Comparison of ENCODE assay signal across 18 cellular contexts in genomic region chr15:70415330-70415884, GRCh38.
DNase-seq lines count a peak whose midpoint lies in the region; ATAC-seq lines count a peak whose summit lies in the region.
"Had no signal": no experiment of that assay in that cellular context is flagged by ENCODE, and none has a peak within 500 bp of the region (broad histone marks: within the 10 kb centered on the region; RNA-seq: fewer than 3 reads in every experiment).

No MANE protein-coding gene starts in this region.

- ATAC-seq in left colon, result peak; percentile 83
- ATAC-seq in GM19452 (IDR thresholded peaks at IDR 0.05; ENCODE audit: unreplicated experiment), result no peak
- ATAC-seq in GM19397 (IDR thresholded peaks at IDR 0.05; ENCODE audit: unreplicated experiment), result no peak
- ATAC-seq: activated naive CD8-positive, alpha-beta T cell treated with anti-CD3 and anti-CD28 coated beads, Interleukin-2, amount 50 U/mL, for 24 hours; CD8-positive, alpha-beta T cell; lower lobe of right lung; pancreas had no signal

- intact Hi-C loops in left colon (cut with DNase I, micrococcal nuclease), result no loop called here

- peak; percentile 29 for DNase-seq in DMS153 treated with DMSO at 0.1 percent for 48 hours (lab: John Stamatoyannopoulos, UW; ENCODE audit: unreplicated experiment)
- DNase-seq in NCI-H1092 (lab: John Stamatoyannopoulos, UW), result peak; percentile 3
- peak; percentile 73 for DNase-seq in NCI-H2171 treated with DMSO at 0.1 percent for 48 hours (lab: John Stamatoyannopoulos, UW)
- peak; percentile 35 to 40 for DNase-seq in left colon
- DNase-seq in effector CD8-positive, alpha-beta T cell (lab: John Stamatoyannopoulos, UW), result no peak
- DNase-seq in RPMI8226, result no peak
- DNase-seq: activated CD4-positive, alpha-beta T cell treated with anti-CD3 and anti-CD28 coated beads for 4 hours; activated naive CD8-positive, alpha-beta T cell treated with anti-CD3 and anti-CD28 coated beads, Interleukin-2, amount 50 U/mL, for 24 hours; brain microvascular endothelial cell; CD8-positive, alpha-beta T cell; cortex of kidney; Karpas-422; lower lobe of right lung; pancreas; stimulated activated CD4-positive, alpha-beta T cell treated with anti-CD3 and anti-CD28 coated beads, Interleukin-1b, Interleukin-23, amount 100 ng/mL, for 48 hours; T-helper 1 cell had no signal

Comparison
In these comparisons a context has a peak if more than half of its experiments do, and no peak if none do; other contexts are left out.
1. DNase-seq: peak in DMS153 treated with DMSO at 0.1 percent for 48 hours (single experiment), NCI-H1092 (single experiment), NCI-H2171 treated with DMSO at 0.1 percent for 48 hours (single experiment) and left colon (2 of 2); none in effector CD8-positive, alpha-beta T cell (single experiment) and RPMI8226 (single experiment).